ENCODE assay signal across 8 cellular contexts in the genomic region with DNA sequence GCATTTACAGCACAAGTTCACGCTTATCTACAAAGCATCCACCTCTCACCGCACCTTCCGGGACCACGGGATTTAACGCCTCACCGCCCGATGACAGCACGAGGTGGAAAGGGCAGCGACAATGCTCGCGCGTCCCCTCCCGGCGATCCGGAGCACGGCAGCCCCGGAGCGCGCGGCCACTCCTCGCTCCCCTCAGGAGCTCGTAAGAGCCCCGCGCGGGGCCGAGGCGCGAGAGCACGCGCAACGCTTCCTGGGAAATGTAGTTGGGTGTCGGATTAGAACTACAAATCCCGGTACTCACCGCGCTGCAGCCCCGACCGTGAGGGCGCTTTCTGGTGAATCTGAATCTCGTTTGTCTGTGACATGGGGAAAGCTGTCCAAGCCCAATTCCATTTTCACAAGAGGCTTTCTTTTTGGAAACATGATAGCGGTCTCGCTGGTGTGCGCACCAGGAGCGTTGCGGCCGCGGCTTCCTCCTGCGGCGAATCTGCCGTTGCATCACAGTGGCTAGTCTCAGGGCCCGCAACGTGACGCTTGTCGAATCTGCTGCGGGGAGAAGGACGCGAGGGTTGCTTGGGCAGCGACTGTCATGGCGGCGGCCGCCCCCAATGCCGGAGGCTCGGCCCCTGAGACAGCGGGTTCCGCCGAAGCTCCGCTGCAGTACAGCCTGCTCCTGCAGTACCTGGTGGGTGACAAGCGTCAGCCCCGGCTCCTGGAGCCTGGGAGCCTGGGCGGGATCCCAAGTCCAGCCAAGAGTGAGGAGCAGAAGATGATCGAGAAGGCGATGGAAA. TPM values are rescaled to one million over a fixed set of nuclear protein-coding genes. Genes with fewer than 3 reads are reported as not detected.
DNase-seq lines count a peak whose midpoint lies in the region; TF ChIP-seq lines count a peak whose summit lies in the region.

TIMM22 (plus strand) TSS at position 576 of the 791 bp plus-strand sequence; CDS start at position 590, 14 bp downstream.

- DNase-seq in GF-D8 (lab: John Stamatoyannopoulos, UW) (peak; percentile 81), HCEC 1CT (peak; percentile 97), MM.1S (peak; percentile 98), SIG-M5 (lab: John Stamatoyannopoulos, UW) (peak; percentile 77), activated gamma-delta T cell (lab: John Stamatoyannopoulos, UW) (peak; percentile 87), fibroblast of villous mesenchyme (ENCODE audit: low read depth) (peak; percentile 99), neural crest cell (ENCODE audit: low read depth, low spot score) (peak; percentile 91)

- no peaks in the 10 kb centered on the region for H3K9me3 ChIP-seq in MM.1S (replicated peaks; ENCODE audit: insufficient read depth, low read length)
- H3K9me3 ChIP-seq in stomach smooth muscle (ENCODE audit: control insufficient read depth in 2 of 2, low read length in 2 of 2) = no peaks in the 10 kb centered on the region

- no peaks in the 10 kb centered on the region for H3K9me3 Mint-ChIP-seq in neural crest cell

- H3K27me3 ChIP-seq in MM.1S (replicated peaks; ENCODE audit: insufficient read depth, low read length) = peaks cover 19% of the 10 kb centered on the region
- H3K27me3 ChIP-seq in stomach smooth muscle (ENCODE audit: control insufficient read depth in 1 of 2, insufficient read depth in 2 of 2, low read length in 2 of 2) = no peaks in the 10 kb centered on the region

- peaks cover 36% of the 10 kb centered on the region for H3K79me2 ChIP-seq in MM.1S (ENCODE audit: low read length)

- H3K9ac ChIP-seq in MM.1S (ENCODE audit: low read length) (peak within 1 kb of the TSS; percentile 94), stomach smooth muscle (ENCODE audit: low read length in 2 of 2) (peak within 1 kb of the TSS; percentile 78 to 97)

- peaks cover 9% of the 10 kb centered on the region for H3F3A ChIP-seq in MM.1S (ENCODE audit: insufficient read depth, low read length)

- H3K27ac ChIP-seq in MM.1S (ENCODE audit: low read length) = peak within 1 kb of the TSS; percentile 72; the same call in 1 of the 2 replicates
- H3K27ac ChIP-seq in stomach smooth muscle (ENCODE audit: low read length) = peak within 1 kb of the TSS; percentile 80

- H3K36me3 Mint-ChIP-seq in neural crest cell (ENCODE audit: low read depth) = no peaks in the 10 kb centered on the region

- no peaks in the 10 kb centered on the region; the same call in 1 of the 2 replicates for H4K20me1 ChIP-seq in MM.1S (ENCODE audit: insufficient read depth, low read length)

- H3K4me3 Mint-ChIP-seq in neural crest cell = peak within 1 kb of the TSS; percentile 99

- peak within 1 kb of the TSS; percentile 92 for H2AFZ ChIP-seq in MM.1S (ENCODE audit: low read length)

- peak within 1 kb of the TSS; percentile 100 for H3K27ac Mint-ChIP-seq in neural crest cell (ENCODE audit: unreplicated experiment)

- no peaks in the 10 kb centered on the region for H3K27me3 Mint-ChIP-seq in neural crest cell (ENCODE audit: low read depth)

- peak within 1 kb of the TSS; percentile 95 for H3K4me2 ChIP-seq in MM.1S (ENCODE audit: low read depth, low read length)

- TF ChIP-seq CTCF in MM.1S (IDR thresholded peaks at IDR 0.05; ENCODE audit: low read length) (peak; percentile 91), fibroblast of villous mesenchyme (IDR thresholded peaks at IDR 0.05; ENCODE audit: insufficient read depth, low read depth, low read length) (peak; percentile 92), neural crest cell (conservative IDR thresholded peaks at IDR 0.05) (peak; percentile 91)

- H3K4me3 ChIP-seq in MM.1S (ENCODE audit: low read length) (peak within 1 kb of the TSS; percentile 99), fibroblast of villous mesenchyme (ENCODE audit: low read depth, low read length) (peak within 1 kb of the TSS; percentile 100), stomach smooth muscle (ENCODE audit: low read length in 2 of 2) (peak within 1 kb of the TSS; percentile 85 to 99)

- H3K36me3 ChIP-seq in MM.1S (replicated peaks; ENCODE audit: insufficient read depth, low read length) (peaks cover 11% of the 10 kb centered on the region; the same call in 1 of the 2 replicates), stomach smooth muscle (ENCODE audit: control insufficient read depth in 2 of 2, insufficient read depth in 2 of 2, low read length in 2 of 2) (peaks cover 0 to 11% of the 10 kb centered on the region in 2 donors)

- no peaks in the 10 kb centered on the region for H3K9me2 ChIP-seq in MM.1S (replicated peaks; ENCODE audit: insufficient read depth, low read length)

- H3K4me1 ChIP-seq in MM.1S (ENCODE audit: low read length) (peaks cover 14% of the 10 kb centered on the region), stomach smooth muscle (ENCODE audit: control insufficient read depth, insufficient read depth, low read length) (peaks cover 35% of the 10 kb centered on the region)

- peaks cover 17% of the 10 kb centered on the region for H3K4me1 Mint-ChIP-seq in neural crest cell

RNA-seq across cellular contexts. Expression of gene TIMM22, which starts in this region (rescaled TPM):
- total RNA-seq in fibroblast of villous mesenchyme (16.8 and 20.3 TPM in 2 replicates), neural crest cell (18.7 and 19.5 TPM in 2 replicates)

Comparison
In these comparisons a context has a peak if more than half of its experiments do, and no peak if none do; other contexts are left out.
1. Peak in every context shown above with its lines: DNase-seq, H3K4me3 ChIP-seq and H3K27ac ChIP-seq.